In the genomic region with DNA sequence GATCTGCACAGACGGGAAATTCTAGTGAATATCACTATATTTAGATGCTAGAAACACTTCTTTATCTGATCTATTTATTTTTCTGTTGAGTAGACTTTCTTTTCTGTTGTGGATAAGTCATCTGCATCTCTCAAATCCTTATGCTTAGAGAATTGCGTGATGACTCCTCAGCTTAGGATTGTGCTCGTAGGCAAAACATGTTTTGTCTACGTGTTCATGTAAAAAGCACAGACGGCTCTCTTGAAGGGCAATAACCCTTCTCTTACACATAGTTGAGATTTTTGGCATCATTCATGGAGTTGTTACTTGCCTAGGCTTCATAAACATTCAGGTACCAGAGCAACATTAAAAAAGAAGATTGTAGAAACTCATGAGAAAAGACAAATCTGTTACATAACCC, we compare ENCODE assay signal across 13 cellular contexts. TPM values are rescaled to one million over a fixed set of nuclear protein-coding genes. Genes with fewer than 3 reads are reported as not detected.
DNase-seq lines count a peak whose midpoint lies in the region; ATAC-seq and TF ChIP-seq lines count a peak whose summit lies in the region.
"Had no signal": no experiment of that assay in that cellular context is flagged by ENCODE, and none has a peak within 500 bp of the region (broad histone marks: within the 10 kb centered on the region; RNA-seq: fewer than 3 reads in every experiment).

No MANE protein-coding gene starts in this region.

- DNase-seq in M059J (ENCODE audit: low read depth) (peak; percentile 96), choroid plexus epithelial cell (ENCODE audit: low read depth) (peak; percentile 99), left lung (no peak), upper lobe of right lung (no peak), SKM-1 (lab: John Stamatoyannopoulos, UW; ENCODE audit: unreplicated experiment) (no peak), Peyer's patch (no peak), DMS53 (lab: John Stamatoyannopoulos, UW) (no peak)
- DNase-seq: foreskin melanocyte, GDM1, MG63, NCI-H510A, spleen had no signal

- TF ChIP-seq POLR2A in Peyer's patch (IDR thresholded peaks at IDR 0.05) = no peak

- TF ChIP-seq CTCF in choroid plexus epithelial cell (conservative IDR thresholded peaks at IDR 0.05; ENCODE audit: low read depth, low read length) = no peak
- no peak for TF ChIP-seq CTCF in left lung (IDR thresholded peaks at IDR 0.05)
- TF ChIP-seq CTCF in upper lobe of right lung (IDR thresholded peaks at IDR 0.05) = no peak
- no peak for TF ChIP-seq CTCF in Peyer's patch (IDR thresholded peaks at IDR 0.05)

- H3K9me3 ChIP-seq in left lung (no peaks in the 10 kb centered on the region), upper lobe of right lung (no peaks in the 10 kb centered on the region), Peyer's patch (no peaks in the 10 kb centered on the region)
- H3K9me3 ChIP-seq: spleen had no signal

- H3K36me3 ChIP-seq in left lung = no peaks in the 10 kb centered on the region
- no peaks in the 10 kb centered on the region for H3K36me3 ChIP-seq in upper lobe of right lung
- H3K36me3 ChIP-seq in Peyer's patch = no peaks in the 10 kb centered on the region
- H3K36me3 ChIP-seq: spleen had no signal

- ATAC-seq in left lung = peak; percentile 76
- peak; percentile 66 for ATAC-seq in upper lobe of right lung
- ATAC-seq: HCT116 had no signal

- peak overlapping the region in 1 of 2 donors; percentile 51 for H3K27ac ChIP-seq in left lung
- peak overlapping the region; percentile 8 for H3K27ac ChIP-seq in upper lobe of right lung
- no peak overlapping the region for H3K27ac ChIP-seq in Peyer's patch
- H3K27ac ChIP-seq: spleen had no signal

- H3K4me1 ChIP-seq in left lung = peaks cover 4 to 15% of the 10 kb centered on the region in 2 donors
- peaks cover 16% of the 10 kb centered on the region for H3K4me1 ChIP-seq in upper lobe of right lung
- peaks cover 0 to 19% (median 5%) of the 10 kb centered on the region in 4 donors for H3K4me1 ChIP-seq in Peyer's patch

- H3K27me3 ChIP-seq in left lung = no peaks in the 10 kb centered on the region
- H3K27me3 ChIP-seq in upper lobe of right lung = no peaks in the 10 kb centered on the region
- H3K27me3 ChIP-seq in Peyer's patch = no peaks in the 10 kb centered on the region
- H3K27me3 ChIP-seq: MG63, spleen had no signal

- peak overlapping the region; percentile 4 for H3K4me3 ChIP-seq in choroid plexus epithelial cell (ENCODE audit: low read depth, low read length)
- no peak overlapping the region for H3K4me3 ChIP-seq in left lung
- no peak overlapping the region for H3K4me3 ChIP-seq in upper lobe of right lung
- no peak overlapping the region for H3K4me3 ChIP-seq in Peyer's patch
- H3K4me3 ChIP-seq: MG63, spleen had no signal

- intact Hi-C loops in left lung (cut with DNase I) = no loop called here
- intact Hi-C loops in upper lobe of right lung (cut with DNase I) = no loop called here

RNA-seq across cellular contexts. Expression of a gene that starts 18.6 kb away (rescaled TPM):
- total RNA-seq in M059J (2014; rRNA removed; shearing (Covaris generic)) = 25.3 and 45.4 TPM in 2 replicates
- 10 to 100 TPM; 96.1 to 97.3 TPM for total RNA-seq in left lung
- total RNA-seq in upper lobe of right lung = 136 TPM
- 100 to 1,000 TPM in 1 of 4 donors, 10 to 100 TPM in 3; 37.5 to 171 (median 48.1) TPM for total RNA-seq in Peyer's patch

Comparison
In these comparisons a context has a peak if more than half of its experiments do, and no peak if none do; other contexts are left out.
1. DNase-seq: peak in M059J (single experiment) and choroid plexus epithelial cell (single experiment); none in left lung (0 of 2), upper lobe of right lung (single experiment), SKM-1 (single experiment), Peyer's patch (0 of 3) and DMS53 (single experiment).